In genomic region chr15:29088666-29089065, GRCh38 we compare ENCODE assay signal across 1 cellular context.
TF ChIP-seq lines count a peak whose summit lies in the region.

No MANE protein-coding gene starts in this region.

TF ChIP-seq in GM23338, 12 proteins besides CTCF, POLR2A, EP300 and RAD21 (continued from another document):
- TF ChIP-seq REST (IDR thresholded peaks at IDR 0.05; ENCODE audit: unreplicated experiment) (no peak), CREB1 (CRISPR knock-in tag; IDR thresholded peaks at IDR 0.05; ENCODE audit: low read depth) (no peak), NANOG (IDR thresholded peaks at IDR 0.05; ENCODE audit: borderline replicate concordance) (no peak), ZNF114 (CRISPR knock-in tag; IDR thresholded peaks at IDR 0.05) (no peak), EZH2phosphoT487 (IDR thresholded peaks at IDR 0.05; ENCODE audit: unreplicated experiment) (no peak)
